Comparison of ENCODE assay signal across 8 cellular contexts in genomic region chr11:63888170-63889086, GRCh38. TPM values are rescaled to one million over a fixed set of nuclear protein-coding genes. Genes with fewer than 3 reads are reported as not detected.
DNase-seq lines count a peak whose midpoint lies in the region; ATAC-seq and TF ChIP-seq lines count a peak whose summit lies in the region.

No MANE protein-coding gene starts in this region.

- peaks cover 4 to 5% of the 10 kb centered on the region in 2 donors for H3K36me3 Mint-ChIP-seq in activated naive CD4-positive, alpha-beta T cell treated with anti-CD3 and anti-CD28 coated beads, Interleukin-2, amount 50 U/mL, for 72 hours

- H3K27ac Mint-ChIP-seq in activated naive CD4-positive, alpha-beta T cell treated with anti-CD3 and anti-CD28 coated beads, Interleukin-2, amount 50 U/mL, for 72 hours, result peak overlapping the region; percentile 85 to 94

- peaks cover 2% of the 10 kb centered on the region for H3K4me1 ChIP-seq in RWPE2 (ENCODE audit: insufficient read depth, poor library complexity, severe bottlenecking)

- TF ChIP-seq CTCF in RWPE2 (IDR thresholded peaks at IDR 0.05; ENCODE audit: poor library complexity, severe bottlenecking), result no peak

- ATAC-seq in RWPE2 (ENCODE audit: low read depth), result peak; percentile 75
- peak; percentile 79 to 82 for ATAC-seq in activated naive CD4-positive, alpha-beta T cell treated with anti-CD3 and anti-CD28 coated beads, Interleukin-2, amount 50 U/mL, for 72 hours
- no peak for ATAC-seq in HG03442 (IDR thresholded peaks at IDR 0.05; ENCODE audit: unreplicated experiment)

- peak overlapping the region; percentile 92 for H3K27ac ChIP-seq in RWPE2 (ENCODE audit: poor library complexity, severe bottlenecking)
- peak overlapping the region in 20 of 21 experiments; percentile 74 to 95 (median 84) for H3K27ac ChIP-seq in skin epidermis

- no peaks in the 10 kb centered on the region for H3K9me3 Mint-ChIP-seq in activated naive CD4-positive, alpha-beta T cell treated with anti-CD3 and anti-CD28 coated beads, Interleukin-2, amount 50 U/mL, for 72 hours

- DNase-seq in SIG-M5 treated with dmso at 0.1 percent for 504 hours (lab: John Stamatoyannopoulos, UW; ENCODE audit: unreplicated experiment), result peak; percentile 69
- DNase-seq in SIG-M5 (lab: John Stamatoyannopoulos, UW), result no peak
- peak; percentile 62 for DNase-seq in HK-2 (ENCODE audit: unreplicated experiment)
- DNase-seq in RWPE2 (ENCODE audit: low spot score), result peak; percentile 82
- peak; percentile 51 to 75 for DNase-seq in activated naive CD4-positive, alpha-beta T cell treated with anti-CD3 and anti-CD28 coated beads, Interleukin-2, amount 50 U/mL, for 72 hours (ENCODE audit: low spot score in 2 of 2)
- DNase-seq in hepatic stellate cell (ENCODE audit: low spot score), result peak; percentile 68

- H3K4me3 ChIP-seq in RWPE2 (ENCODE audit: severe bottlenecking) (peak overlapping the region; percentile 31), skin epidermis (peak overlapping the region; percentile 18 to 41 (median 29))

- H3K36me3 ChIP-seq in RWPE2 (ENCODE audit: low read depth), result peaks cover 18% of the 10 kb centered on the region

- no peaks in the 10 kb centered on the region for H3K27me3 ChIP-seq in RWPE2 (ENCODE audit: insufficient read depth, poor library complexity, severe bottlenecking)

- H3K9me3 ChIP-seq in RWPE2 (ENCODE audit: severe bottlenecking), result no peaks in the 10 kb centered on the region

RNA-seq across cellular contexts. Expression of gene RCOR2, which starts 28.5 kb away (rescaled TPM):
- total RNA-seq in activated naive CD4-positive, alpha-beta T cell treated with anti-CD3 and anti-CD28 coated beads, Interleukin-2, amount 50 U/mL, for 72 hours, result under 1 TPM; 0.09 to 0.99 TPM

RNA-seq across cellular contexts. Expression of gene MARK2, which starts 49.5 kb away (rescaled TPM):
- 10 to 100 TPM; 26.6 to 30.6 TPM for total RNA-seq in activated naive CD4-positive, alpha-beta T cell treated with anti-CD3 and anti-CD28 coated beads, Interleukin-2, amount 50 U/mL, for 72 hours

RNA-seq across cellular contexts. Expression of gene NAA40, which starts 50.4 kb away (rescaled TPM):
- 10 to 100 TPM; 23.5 to 25.4 TPM for total RNA-seq in activated naive CD4-positive, alpha-beta T cell treated with anti-CD3 and anti-CD28 coated beads, Interleukin-2, amount 50 U/mL, for 72 hours
